Comparison of ENCODE assay signal across 11 cellular contexts in genomic region chr2:120620025-120620793, GRCh38.
DNase-seq lines count a peak whose midpoint lies in the region; FAIRE-seq and TF ChIP-seq lines count a peak whose summit lies in the region.
"Had no signal": no experiment of that assay in that cellular context is flagged by ENCODE, and none has a peak within 500 bp of the region (broad histone marks: within the 10 kb centered on the region; RNA-seq: fewer than 3 reads in every experiment).

No MANE protein-coding gene starts in this region.

- POLR2A ChIA-PET in RWPE1 (lab: Yijun Ruan, JAX; ENCODE audit: low non-redundant PET), result interaction anchor here (0.5 kb wide), 1 partner anchor 34 kb away, joined by 3 read pairs; no protein-coding TSS in a partner anchor

- no peak for FAIRE-seq in GM19239 (lab: Jason Lieb, UNC)

- DNase-seq in HFF-Myc (ENCODE audit: extremely low read depth, low read depth), result peak; percentile 21
- DNase-seq in RWPE1 (ENCODE audit: low spot score), result peak; percentile 80
- DNase-seq in fibroblast of mammary gland (ENCODE audit: low read depth), result peak; percentile 75
- peak; percentile 75 for DNase-seq in stromal cell of bone marrow (ENCODE audit: low read depth)
- DNase-seq in GM19239 (ENCODE audit: insufficient read length, low spot score), result no peak
- no peak for DNase-seq in epidermal melanocyte (ENCODE audit: insufficient read length, low spot score)
- DNase-seq in NCI-H526 (lab: John Stamatoyannopoulos, UW), result no peak
- DNase-seq: anterior cingulate cortex, left ventricle myocardium superior, NCI-H2171 treated with DMSO at 0.1 percent for 48 hours had no signal

- CTCF ChIA-PET in RWPE1 (lab: Yijun Ruan, JAX), result interaction anchor here (0.5 to 1.1 kb wide), 5 partner anchors 47 to 331 kb away, joined by 3 to 4 read pairs (median 3); no protein-coding TSS in a partner anchor

- peak overlapping the region; percentile 58; the same call in 1 of the 2 replicates for H3K27ac ChIP-seq in RWPE1
- H3K27ac ChIP-seq: thoracic aorta had no signal

- no peak overlapping the region for H3K4me3 ChIP-seq in HFF-Myc (replicated peaks; ENCODE audit: low read depth, low read length)
- H3K4me3 ChIP-seq in fibroblast of mammary gland (ENCODE audit: control insufficient read depth, low read depth, low read length), result no peak overlapping the region
- H3K4me3 ChIP-seq: thoracic aorta had no signal

- TF ChIP-seq CTCF in HFF-Myc (IDR thresholded peaks at IDR 0.05; ENCODE audit: low read depth, low read length, missing control alignments), result no peak
- no peak for TF ChIP-seq CTCF in RWPE1 (conservative IDR thresholded peaks at IDR 0.05; ENCODE audit: low read depth)
- TF ChIP-seq CTCF in fibroblast of mammary gland (conservative IDR thresholded peaks at IDR 0.05; ENCODE audit: control insufficient read depth, insufficient read depth, low read depth, low read length), result no peak

Comparison
In these comparisons a context has a peak if more than half of its experiments do, and no peak if none do; other contexts are left out.
1. DNase-seq: peak in HFF-Myc (single experiment), RWPE1 (single experiment), fibroblast of mammary gland (single experiment) and stromal cell of bone marrow (single experiment); none in GM19239 (single experiment), epidermal melanocyte (single experiment) and NCI-H526 (0 of 2).